ENCODE assay signal across 1 cellular context in the genomic region with DNA sequence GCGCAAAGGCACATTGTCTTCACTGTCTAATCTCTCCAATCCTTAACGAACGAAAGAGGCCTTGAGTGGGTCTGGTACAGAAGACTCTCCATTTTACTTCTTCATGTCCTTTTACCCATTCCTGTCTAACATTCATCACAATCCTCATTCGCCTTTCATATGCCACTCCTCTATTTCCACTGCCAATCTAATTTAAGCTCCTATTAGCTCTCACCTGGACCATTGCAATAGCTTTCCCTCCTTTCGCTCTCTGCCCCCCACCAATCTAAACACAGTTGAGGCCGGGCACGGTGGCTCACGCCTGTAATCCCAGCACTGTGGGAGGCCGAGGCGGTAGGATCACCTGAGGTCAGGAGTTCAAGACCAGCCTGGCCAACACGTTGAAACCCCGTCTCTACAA.
TF ChIP-seq lines count a peak whose summit lies in the region.

No MANE protein-coding gene starts in this region.

TF ChIP-seq in K562, 482 proteins besides CTCF, POLR2A, EP300 and RAD21 (continued from another document):
- TF ChIP-seq ZNF79 (CRISPR knock-in tag; IDR thresholded peaks at IDR 0.05; ENCODE audit: low read depth) (no peak), ZC3H4 (CRISPR knock-in tag; IDR thresholded peaks at IDR 0.05; ENCODE audit: borderline replicate concordance) (no peak), ZBTB26 (CRISPR knock-in tag; IDR thresholded peaks at IDR 0.05) (0 out of 2 replicates have a peak, but pooled peaks have one; percentile 21), SMARCA5 (IDR thresholded peaks at IDR 0.05) (peak; percentile 56; the same call in 1 of the 2 replicates), HEY1 (CRISPR knock-in tag; IDR thresholded peaks at IDR 0.05; ENCODE audit: borderline replicate concordance) (no peak), ARID2 (IDR thresholded peaks at IDR 0.05) (0 out of 2 replicates have a peak, but pooled peaks have one; percentile 36), FIP1L1 (IDR thresholded peaks at IDR 0.05; ENCODE audit: low read depth, low read length, poor library complexity, severe bottlenecking) (no peak), MCM2 (IDR thresholded peaks at IDR 0.05; ENCODE audit: low read depth) (no peak), KAT7 (CRISPR knock-in tag; IDR thresholded peaks at IDR 0.05; ENCODE audit: borderline replicate concordance) (no peak), ILF3 (IDR thresholded peaks at IDR 0.05; ENCODE audit: borderline replicate concordance) (no peak), SUPT5H (IDR thresholded peaks at IDR 0.05) (peak; percentile 7; the same call in 1 of the 2 replicates), DACH1 (IDR thresholded peaks at IDR 0.05; ENCODE audit: partially characterized antibody) (no peak), NFIC (IDR thresholded peaks at IDR 0.05) (no peak), PHF21A (IDR thresholded peaks at IDR 0.05; ENCODE audit: borderline replicate concordance, low read depth) (no peak), HNRNPLL (IDR thresholded peaks at IDR 0.05; ENCODE audit: low read depth, low read length, poor library complexity, severe bottlenecking) (no peak), EGR1 (conservative IDR thresholded peaks at IDR 0.05) (no peak), DDX20 (tag; IDR thresholded peaks at IDR 0.05; ENCODE audit: low read depth) (no peak), POLR2G (IDR thresholded peaks at IDR 0.05; ENCODE audit: low read depth, low read length) (no peak), TGIF2 (CRISPR knock-in tag; IDR thresholded peaks at IDR 0.05) (no peak), MLLT1 (IDR thresholded peaks at IDR 0.05) (peak in 1 of 2 experiments; percentile 19; a peak in 1 of 4 replicates), CC2D1A (IDR thresholded peaks at IDR 0.05) (peak; percentile 15; the same call in 1 of the 2 replicates), SRF (CRISPR knock-in tag; IDR thresholded peaks at IDR 0.05) (no peak), BRD9 (IDR thresholded peaks at IDR 0.05; ENCODE audit: low read depth, partially characterized antibody) (peak; percentile 16), ZNF316 (IDR thresholded peaks at IDR 0.05) (no peak)
- TF ChIP-seq, protein P1, sequence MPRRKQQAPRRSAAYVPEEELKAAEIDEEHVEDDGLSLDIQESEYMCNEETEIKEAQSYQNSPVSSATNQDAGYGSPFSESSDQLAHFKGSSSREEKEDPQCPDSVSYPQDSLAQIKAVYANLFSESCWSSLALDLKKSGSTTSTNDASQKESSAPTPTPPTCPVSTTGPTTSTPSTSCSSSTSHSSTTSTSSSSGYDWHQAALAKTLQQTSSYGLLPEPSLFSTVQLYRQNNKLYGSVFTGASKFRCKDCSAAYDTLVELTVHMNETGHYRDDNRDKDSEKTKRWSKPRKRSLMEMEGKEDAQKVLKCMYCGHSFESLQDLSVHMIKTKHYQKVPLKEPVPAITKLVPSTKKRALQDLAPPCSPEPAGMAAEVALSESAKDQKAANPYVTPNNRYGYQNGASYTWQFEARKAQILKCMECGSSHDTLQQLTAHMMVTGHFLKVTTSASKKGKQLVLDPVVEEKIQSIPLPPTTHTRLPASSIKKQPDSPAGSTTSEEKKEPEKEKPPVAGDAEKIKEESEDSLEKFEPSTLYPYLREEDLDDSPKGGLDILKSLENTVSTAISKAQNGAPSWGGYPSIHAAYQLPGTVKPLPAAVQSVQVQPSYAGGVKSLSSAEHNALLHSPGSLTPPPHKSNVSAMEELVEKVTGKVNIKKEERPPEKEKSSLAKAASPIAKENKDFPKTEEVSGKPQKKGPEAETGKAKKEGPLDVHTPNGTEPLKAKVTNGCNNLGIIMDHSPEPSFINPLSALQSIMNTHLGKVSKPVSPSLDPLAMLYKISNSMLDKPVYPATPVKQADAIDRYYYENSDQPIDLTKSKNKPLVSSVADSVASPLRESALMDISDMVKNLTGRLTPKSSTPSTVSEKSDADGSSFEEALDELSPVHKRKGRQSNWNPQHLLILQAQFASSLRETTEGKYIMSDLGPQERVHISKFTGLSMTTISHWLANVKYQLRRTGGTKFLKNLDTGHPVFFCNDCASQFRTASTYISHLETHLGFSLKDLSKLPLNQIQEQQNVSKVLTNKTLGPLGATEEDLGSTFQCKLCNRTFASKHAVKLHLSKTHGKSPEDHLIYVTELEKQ (CRISPR knock-in tag; IDR thresholded peaks at IDR 0.05), result no peak
